ENCODE assay signal across 14 cellular contexts in the genomic region with DNA sequence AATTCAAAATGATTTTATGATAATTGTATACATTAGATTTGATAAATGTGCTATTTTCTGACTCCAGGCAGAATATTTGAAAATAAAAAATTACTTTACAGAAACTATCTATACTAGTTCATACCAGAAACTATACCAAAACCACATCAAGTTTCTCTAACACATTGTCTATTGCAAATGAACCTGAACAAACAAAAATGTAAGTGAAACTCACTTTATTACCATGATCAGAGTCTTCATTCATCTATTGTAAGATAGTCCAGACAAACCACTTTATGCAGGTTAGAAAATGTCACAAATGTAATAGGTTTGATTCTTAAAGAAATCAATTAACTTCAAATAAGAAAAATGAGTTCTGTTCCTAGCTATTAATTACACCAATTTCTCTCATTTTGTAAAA.
DNase-seq lines count a peak whose midpoint lies in the region; ATAC-seq, FAIRE-seq and TF ChIP-seq lines count a peak whose summit lies in the region.
"Had no signal": no experiment of that assay in that cellular context is flagged by ENCODE, and none has a peak within 500 bp of the region (broad histone marks: within the 10 kb centered on the region; RNA-seq: fewer than 3 reads in every experiment).

No MANE protein-coding gene starts in this region.

- H3K4me3 ChIP-seq in sigmoid colon, result no peak overlapping the region
- H3K4me3 ChIP-seq: suprapubic skin had no signal

- FAIRE-seq in H54 (lab: Jason Lieb, UNC), result no peak

- H3K27ac ChIP-seq in sigmoid colon, result no peak overlapping the region
- H3K27ac ChIP-seq: suprapubic skin had no signal

- TF ChIP-seq POLR2A in H54 (IDR thresholded peaks at IDR 0.05; ENCODE audit: low read depth, low read length) (no peak), sigmoid colon (IDR thresholded peaks at IDR 0.05) (no peak)

- H3K9me3 ChIP-seq in sigmoid colon, result no peaks in the 10 kb centered on the region
- H3K9me3 ChIP-seq: suprapubic skin had no signal

- no peak overlapping the region for H3K4me3 Mint-ChIP-seq in immature natural killer cell

- no peak overlapping the region for H3K27ac Mint-ChIP-seq in immature natural killer cell

- H3K4me1 Mint-ChIP-seq in immature natural killer cell, result peaks cover 12 to 19% of the 10 kb centered on the region in 2 donors

- peaks cover 0 to under 1% (median 0%) of the 10 kb centered on the region in 4 donors for H3K4me1 ChIP-seq in sigmoid colon
- H3K4me1 ChIP-seq: suprapubic skin had no signal

- no peak for TF ChIP-seq CTCF in sigmoid colon (IDR thresholded peaks at IDR 0.05)

- H3K27me3 ChIP-seq in sigmoid colon, result no peaks in the 10 kb centered on the region
- H3K27me3 ChIP-seq: suprapubic skin had no signal

- TF ChIP-seq EP300 in sigmoid colon (IDR thresholded peaks at IDR 0.05), result no peak

- H3K36me3 ChIP-seq in sigmoid colon, result peaks cover 0 to 4% (median 0%) of the 10 kb centered on the region in 4 donors
- H3K36me3 ChIP-seq: suprapubic skin had no signal

- H3K36me3 Mint-ChIP-seq in immature natural killer cell, result peaks cover 0 to 10% (median 0%) of the 10 kb centered on the region in 3 donors

- intact Hi-C loops in sigmoid colon (cut with DNase I), result no loop called here

- no peaks in the 10 kb centered on the region for H3K9me3 Mint-ChIP-seq in immature natural killer cell

- H3K27me3 Mint-ChIP-seq in immature natural killer cell (ENCODE audit: low read depth in 3 of 3), result peaks cover 0 to 1% (median 0%) of the 10 kb centered on the region in 3 donors

- ATAC-seq in GM18517 (IDR thresholded peaks at IDR 0.05; ENCODE audit: unreplicated experiment) (peak; percentile 96), GM21381 (IDR thresholded peaks at IDR 0.05; ENCODE audit: unreplicated experiment) (peak; percentile 90), HG02970 (IDR thresholded peaks at IDR 0.05; ENCODE audit: low FRiP score, unreplicated experiment) (peak; percentile 82), HG03565 (IDR thresholded peaks at IDR 0.05; ENCODE audit: unreplicated experiment) (peak; percentile 89)
- ATAC-seq: HCT116 had no signal

- DNase-seq in middle frontal gyrus (ENCODE audit: extremely low spot score, low spot score) (no peak), H54 (ENCODE audit: insufficient read length, low spot score) (no peak), immature natural killer cell (no peak), sigmoid colon (no peak)
- DNase-seq: activated T-cell treated with anti-CD3 and anti-CD28 coated beads, Interleukin-2, amount 50 U/mL, for 48 hours; EL; mesendoderm; NCI-H226 had no signal
